1 cellular context compared by ENCODE assay signal in the genomic region with DNA sequence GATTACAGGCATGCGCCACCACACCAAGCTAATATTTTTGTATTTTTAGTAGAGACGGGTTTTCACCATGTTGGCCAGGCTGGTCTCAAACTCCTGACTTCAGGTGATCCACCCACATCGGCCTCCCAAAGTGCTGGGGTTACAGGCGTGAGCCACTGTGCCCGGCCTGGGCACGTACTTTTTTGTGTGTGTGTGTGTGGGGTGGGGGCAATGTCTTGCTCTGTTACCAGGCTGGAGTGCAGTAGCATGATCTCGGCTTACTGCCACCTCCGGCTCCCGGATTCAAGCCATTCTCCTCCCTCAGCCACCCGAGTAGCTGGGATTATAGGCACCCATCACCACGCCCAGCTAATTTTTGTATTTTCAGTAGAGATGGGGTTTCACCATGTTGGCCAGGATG. TPM values are rescaled to one million over a fixed set of nuclear protein-coding genes. Genes with fewer than 3 reads are reported as not detected.
"Had no signal": no experiment of that assay in that cellular context is flagged by ENCODE, and none has a peak within 500 bp of the region (broad histone marks: within the 10 kb centered on the region; RNA-seq: fewer than 3 reads in every experiment).

No MANE protein-coding gene starts in this region.

RNA-seq across cellular contexts. Expression of a gene that starts 36.6 kb away (rescaled TPM):
- total RNA-seq: HT-29 had no signal
